Comparison of ENCODE assay signal across 8 cellular contexts in the genomic region with DNA sequence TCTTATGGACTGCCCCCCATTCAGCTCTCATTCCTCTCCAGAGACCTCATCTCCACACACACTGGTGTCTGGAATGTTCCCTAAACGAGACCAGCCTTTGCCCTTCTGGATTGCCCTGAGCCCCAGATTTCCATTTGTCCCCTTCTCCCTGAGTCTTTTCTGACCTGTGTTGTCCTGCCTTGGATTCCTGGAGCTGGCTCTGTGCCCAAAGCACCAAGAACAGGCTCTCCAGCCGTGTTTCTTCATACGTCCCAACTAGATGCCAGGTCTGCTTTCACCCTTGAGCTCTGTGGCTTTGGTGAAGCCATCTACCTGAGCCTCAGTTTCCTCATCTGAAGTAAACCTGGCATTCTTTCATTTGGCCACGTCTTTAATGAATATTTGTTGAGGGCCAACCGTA. TPM values are rescaled to one million over a fixed set of nuclear protein-coding genes. Genes with fewer than 3 reads are reported as not detected.
"Had no signal": no experiment of that assay in that cellular context is flagged by ENCODE, and none has a peak within 500 bp of the region (broad histone marks: within the 10 kb centered on the region; RNA-seq: fewer than 3 reads in every experiment).

No MANE protein-coding gene starts in this region.

- H3K4me3 ChIP-seq: GM23248 had no signal

- FAIRE-seq: H54, HepG2 had no signal

- ATAC-seq: HepG2 had no signal

- H2AFZ ChIP-seq: GM23248 had no signal

- H3K27me3 Mint-ChIP-seq: IgD-negative memory B cell had no signal

- DNase-seq: GM23248, GOT3, H9, HCEC 1CT had no signal

- H3K27ac ChIP-seq: GM23248, HL-60 had no signal

- H3K9ac ChIP-seq: GM23248 had no signal

- H3K4me3 Mint-ChIP-seq: H9, IgD-negative memory B cell had no signal

- H3K9me3 Mint-ChIP-seq: H9, IgD-negative memory B cell had no signal

RNA-seq across cellular contexts. Expression of a gene that starts 6.3 kb away (rescaled TPM):
- polyA plus RNA-seq: IgD-negative memory B cell had no signal
